1 cellular context compared by ENCODE assay signal in genomic region chr17:17168401-17168800, GRCh38.
TF ChIP-seq lines count a peak whose summit lies in the region.

No MANE protein-coding gene starts in this region.

TF ChIP-seq in GM23338, 12 proteins besides CTCF, POLR2A, EP300 and RAD21:
- TF ChIP-seq REST (IDR thresholded peaks at IDR 0.05; ENCODE audit: unreplicated experiment): no peak
- no peak for TF ChIP-seq ZNF114 (CRISPR knock-in tag; IDR thresholded peaks at IDR 0.05)
